ENCODE assay signal across 17 cellular contexts in the genomic region with DNA sequence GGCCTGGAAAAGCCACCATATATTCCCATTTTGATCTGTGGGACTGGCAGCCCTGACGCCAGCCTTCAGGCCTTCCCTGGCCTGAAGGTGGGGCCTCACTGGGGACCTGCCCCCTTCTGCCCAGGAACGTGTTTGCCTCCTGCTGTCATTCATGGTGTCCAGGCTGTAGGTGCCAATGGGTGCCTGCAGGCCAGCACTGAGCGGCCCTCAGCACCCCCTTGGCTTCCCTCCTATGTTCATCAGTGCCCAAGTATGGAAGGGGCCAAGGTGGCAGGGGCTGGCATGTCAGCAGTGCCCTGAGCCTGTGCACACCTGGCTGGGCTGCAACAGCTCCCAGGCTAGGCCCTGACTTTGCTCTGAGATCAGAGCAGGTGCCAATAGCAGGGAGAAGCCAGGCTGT.
DNase-seq lines count a peak whose midpoint lies in the region; ATAC-seq and TF ChIP-seq lines count a peak whose summit lies in the region.
"Had no signal": no experiment of that assay in that cellular context is flagged by ENCODE, and none has a peak within 500 bp of the region (broad histone marks: within the 10 kb centered on the region; RNA-seq: fewer than 3 reads in every experiment).

No MANE protein-coding gene starts in this region.

- CTCF ChIA-PET in RWPE1 (lab: Yijun Ruan, JAX), result no interaction called here

- ATAC-seq in stimulated activated effector memory CD8-positive, alpha-beta T cell treated with anti-CD3 and anti-CD28 coated beads, Interleukin-12 subunit alpha, Interleukin-12 subunit beta, amount 100 ng/mL, for 72 hours, result peak; percentile 48
- no peak for ATAC-seq in Right ventricle myocardium superior (ENCODE audit: poor library complexity)
- no peak for ATAC-seq in HG02970 (IDR thresholded peaks at IDR 0.05; ENCODE audit: low FRiP score, unreplicated experiment)
- ATAC-seq: GM12878 had no signal

- H3K27ac ChIP-seq in RWPE1, result peak overlapping the region; percentile 69

- intact Hi-C loops in Right ventricle myocardium superior (cut with DNase I), result no loop called here

- H3K36me3 Mint-ChIP-seq in chondrocyte (ENCODE audit: low read depth), result no peaks in the 10 kb centered on the region
- no peaks in the 10 kb centered on the region for H3K36me3 Mint-ChIP-seq in stimulated activated effector memory CD8-positive, alpha-beta T cell treated with anti-CD3 and anti-CD28 coated beads, Interleukin-12 subunit alpha, Interleukin-12 subunit beta, amount 100 ng/mL, for 72 hours
- H3K36me3 Mint-ChIP-seq: CD4-positive, CD25-positive, alpha-beta regulatory T cell; CD8-positive, alpha-beta memory T cell had no signal

- H3K4me1 Mint-ChIP-seq in chondrocyte (ENCODE audit: low read depth), result no peaks in the 10 kb centered on the region
- H3K4me1 Mint-ChIP-seq in stimulated activated effector memory CD8-positive, alpha-beta T cell treated with anti-CD3 and anti-CD28 coated beads, Interleukin-12 subunit alpha, Interleukin-12 subunit beta, amount 100 ng/mL, for 72 hours, result no peaks in the 10 kb centered on the region
- H3K4me1 Mint-ChIP-seq: CD4-positive, CD25-positive, alpha-beta regulatory T cell; CD8-positive, alpha-beta memory T cell had no signal

- no peaks in the 10 kb centered on the region for H3K9me3 Mint-ChIP-seq in chondrocyte (ENCODE audit: low read depth)
- no peaks in the 10 kb centered on the region for H3K9me3 Mint-ChIP-seq in stimulated activated effector memory CD8-positive, alpha-beta T cell treated with anti-CD3 and anti-CD28 coated beads, Interleukin-12 subunit alpha, Interleukin-12 subunit beta, amount 100 ng/mL, for 72 hours

- DNase-seq in RWPE1 (ENCODE audit: low spot score) (no peak), chondrocyte (ENCODE audit: low spot score) (peak; percentile 61), Right ventricle myocardium superior (no peak), LoVo (ENCODE audit: low spot score) (no peak)
- DNase-seq in stimulated activated effector memory CD8-positive, alpha-beta T cell treated with anti-CD3 and anti-CD28 coated beads, Interleukin-12 subunit alpha, Interleukin-12 subunit beta, amount 100 ng/mL, for 72 hours (ENCODE audit: low spot score in 2 of 2), result no peak
- DNase-seq: ACHN; BE2C; C1 segment of cervical spinal cord; CD4-positive, CD25-positive, alpha-beta regulatory T cell; CD8-positive, alpha-beta memory T cell; COR-L47; DMS 273 treated with DMSO at 0.1 percent for 48 hours; DMS53; DND-41; EL had no signal

- H3K4me3 Mint-ChIP-seq in chondrocyte (ENCODE audit: unreplicated experiment), result no peak overlapping the region
- H3K4me3 Mint-ChIP-seq in stimulated activated effector memory CD8-positive, alpha-beta T cell treated with anti-CD3 and anti-CD28 coated beads, Interleukin-12 subunit alpha, Interleukin-12 subunit beta, amount 100 ng/mL, for 72 hours, result no peak overlapping the region
- H3K4me3 Mint-ChIP-seq: CD4-positive, CD25-positive, alpha-beta regulatory T cell; CD8-positive, alpha-beta memory T cell had no signal

- peaks cover 12% of the 10 kb centered on the region for H3K27me3 Mint-ChIP-seq in chondrocyte (ENCODE audit: low read depth)
- H3K27me3 Mint-ChIP-seq: CD4-positive, CD25-positive, alpha-beta regulatory T cell; CD8-positive, alpha-beta memory T cell had no signal

- POLR2A ChIA-PET in RWPE1 (lab: Yijun Ruan, JAX; ENCODE audit: low non-redundant PET), result no interaction called here

- H3K27ac Mint-ChIP-seq in chondrocyte (ENCODE audit: unreplicated experiment), result no peak overlapping the region
- no peak overlapping the region for H3K27ac Mint-ChIP-seq in stimulated activated effector memory CD8-positive, alpha-beta T cell treated with anti-CD3 and anti-CD28 coated beads, Interleukin-12 subunit alpha, Interleukin-12 subunit beta, amount 100 ng/mL, for 72 hours
- H3K27ac Mint-ChIP-seq: CD4-positive, CD25-positive, alpha-beta regulatory T cell; CD8-positive, alpha-beta memory T cell had no signal

- TF ChIP-seq CTCF in RWPE1 (conservative IDR thresholded peaks at IDR 0.05; ENCODE audit: low read depth) (no peak), chondrocyte (IDR thresholded peaks at IDR 0.05) (no peak)
